Comparison of ENCODE assay signal across 8 cellular contexts in genomic region chr6:37049990-37050853, GRCh38. TPM values are rescaled to one million over a fixed set of nuclear protein-coding genes. Genes with fewer than 3 reads are reported as not detected.
DNase-seq lines count a peak whose midpoint lies in the region; ATAC-seq, FAIRE-seq and TF ChIP-seq lines count a peak whose summit lies in the region.

No MANE protein-coding gene starts in this region.

- H3K9me3 ChIP-seq in mucosa of descending colon (no peaks in the 10 kb centered on the region), subcutaneous abdominal adipose tissue (ENCODE audit: control insufficient read depth in 5 of 5, low read length in 5 of 5) (no peaks in the 10 kb centered on the region)

- H3K4me3 ChIP-seq in mucosa of descending colon (no peak overlapping the region), subcutaneous abdominal adipose tissue (ENCODE audit: low read depth in 1 of 5, low read length in 5 of 5) (peak overlapping the region in 3 of 5 donors; percentile 6 to 40 (median 26))

- peaks cover 14% of the 10 kb centered on the region for H3K36me3 Mint-ChIP-seq in activated naive CD4-positive, alpha-beta T cell treated with anti-CD3 and anti-CD28 coated beads, Interleukin-2, amount 10 ng/mL, durations not matched to agents 7 days and 5 days

- no peaks in the 10 kb centered on the region for H3K9me3 Mint-ChIP-seq in activated naive CD4-positive, alpha-beta T cell treated with anti-CD3 and anti-CD28 coated beads, Interleukin-2, amount 10 ng/mL, durations not matched to agents 7 days and 5 days

- ATAC-seq in GM19463 (IDR thresholded peaks at IDR 0.05; ENCODE audit: unreplicated experiment) (peak; percentile 38), mucosa of descending colon (peak; percentile 56), GM18870 (IDR thresholded peaks at IDR 0.05; ENCODE audit: unreplicated experiment) (no peak)

- peak overlapping the region; percentile 98 for H3K27ac Mint-ChIP-seq in activated naive CD4-positive, alpha-beta T cell treated with anti-CD3 and anti-CD28 coated beads, Interleukin-2, amount 10 ng/mL, durations not matched to agents 7 days and 5 days

- peaks cover 14% of the 10 kb centered on the region for H3K4me1 ChIP-seq in mucosa of descending colon (ENCODE audit: low read depth)
- H3K4me1 ChIP-seq in subcutaneous abdominal adipose tissue (ENCODE audit: control insufficient read depth in 5 of 5, insufficient read depth in 5 of 5, low read length in 5 of 5) = peaks cover 12 to 36% (median 30%) of the 10 kb centered on the region in 5 donors

- FAIRE-seq in HTR-8/SVneo (lab: Jason Lieb, UNC) = no peak

- peak; percentile 58 for DNase-seq in SIG-M5 (lab: John Stamatoyannopoulos, UW)
- peak; percentile 84 for DNase-seq in activated naive CD4-positive, alpha-beta T cell treated with anti-CD3 and anti-CD28 coated beads, Interleukin-2, amount 10 ng/mL, durations not matched to agents 7 days and 5 days
- DNase-seq in mucosa of descending colon = peak; percentile 65 to 87 (median 67)
- no peak for DNase-seq in retina
- DNase-seq in HTR-8/SVneo (ENCODE audit: insufficient read length, low spot score) = no peak

- peak overlapping the region; percentile 46 for H3K27ac ChIP-seq in subcutaneous abdominal adipose tissue (ENCODE audit: low read depth, low read length)

- no peaks in the 10 kb centered on the region for H3K27me3 Mint-ChIP-seq in activated naive CD4-positive, alpha-beta T cell treated with anti-CD3 and anti-CD28 coated beads, Interleukin-2, amount 10 ng/mL, durations not matched to agents 7 days and 5 days

- intact Hi-C loops in mucosa of descending colon (cut with DNase I, micrococcal nuclease) = no loop called here

- TF ChIP-seq CTCF in mucosa of descending colon (IDR thresholded peaks at IDR 0.05) = no peak

- H3K4me1 Mint-ChIP-seq in activated naive CD4-positive, alpha-beta T cell treated with anti-CD3 and anti-CD28 coated beads, Interleukin-2, amount 10 ng/mL, durations not matched to agents 7 days and 5 days = peaks cover 90% of the 10 kb centered on the region

- no peaks in the 10 kb centered on the region for H3K36me3 ChIP-seq in mucosa of descending colon (ENCODE audit: low read depth)
- no peaks in the 10 kb centered on the region for H3K36me3 ChIP-seq in subcutaneous abdominal adipose tissue (ENCODE audit: control insufficient read depth in 5 of 5, insufficient read depth in 5 of 5, low read length in 5 of 5)

- H3K4me3 Mint-ChIP-seq in activated naive CD4-positive, alpha-beta T cell treated with anti-CD3 and anti-CD28 coated beads, Interleukin-2, amount 10 ng/mL, durations not matched to agents 7 days and 5 days = peak overlapping the region; percentile 89

- peak overlapping the region in 1 of 5 donors; percentile 21 for H3K9ac ChIP-seq in subcutaneous abdominal adipose tissue (ENCODE audit: low read length in 5 of 5)

- CTCF ChIA-PET in activated naive CD4-positive, alpha-beta T cell treated with anti-CD3 and anti-CD28 coated beads, Interleukin-2, amount 10 ng/mL, durations not matched to agents 7 days and 5 days (lab: Charles Lee) = interaction anchor here (0.9 to 19.0 kb wide), 16 partner anchors 17 to 276 kb away, joined by 3 to 391 read pairs (median 8); partner anchors contain the start of gene PIM1

- H3K27me3 ChIP-seq in subcutaneous abdominal adipose tissue (ENCODE audit: control insufficient read depth in 5 of 5, insufficient read depth in 4 of 5, low read length in 5 of 5) = no peaks in the 10 kb centered on the region

RNA-seq across cellular contexts. Expression of gene FGD2, which starts 44.8 kb away (rescaled TPM):
- 10 to 100 TPM in 2 of 3 donors, 1 to 10 TPM in 1; 6.9 to 18.3 (median 14.1) TPM for total RNA-seq in mucosa of descending colon

Comparison
In these comparisons a context has a peak if more than half of its experiments do, and no peak if none do; other contexts are left out.
1. DNase-seq: peak in SIG-M5 (single experiment), activated naive CD4-positive, alpha-beta T cell treated with anti-CD3 and anti-CD28 coated beads, Interleukin-2, amount 10 ng/mL, durations not matched to agents 7 days and 5 days (single experiment) and mucosa of descending colon (3 of 3); none in retina (single experiment) and HTR-8/SVneo (single experiment).